In the genomic region with DNA sequence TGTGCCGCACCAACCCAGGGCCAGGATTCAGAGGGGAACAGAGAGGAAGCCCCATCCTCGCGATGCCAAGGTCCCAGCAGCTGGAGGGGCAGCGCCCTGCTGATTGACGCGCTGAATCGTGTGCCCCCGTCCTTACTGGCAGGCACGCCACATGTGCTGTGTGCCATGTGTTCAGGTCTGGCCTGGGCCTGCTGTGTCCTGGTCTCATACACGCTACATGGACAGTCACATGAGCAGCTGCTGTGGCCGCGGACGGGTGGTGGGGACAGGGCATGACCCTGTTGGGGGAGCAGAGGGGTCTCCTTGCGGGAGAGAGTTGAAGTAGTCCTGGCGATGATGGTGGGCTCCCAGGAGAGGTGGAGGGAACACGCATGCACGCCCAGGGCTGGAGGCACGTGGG, we compare ENCODE assay signal across 24 cellular contexts. TPM values are rescaled to one million over a fixed set of nuclear protein-coding genes. Genes with fewer than 3 reads are reported as not detected.
"Had no signal": no experiment of that assay in that cellular context is flagged by ENCODE, and none has a peak within 500 bp of the region (broad histone marks: within the 10 kb centered on the region; RNA-seq: fewer than 3 reads in every experiment).

No MANE protein-coding gene starts in this region.

- H3K9me3 ChIP-seq: breast epithelium, heart right ventricle, lower lobe of right lung, mucosa of descending colon, prostate gland, transverse colon, uterus had no signal

- ATAC-seq: left colon, WTC11 had no signal

- H3K27ac Mint-ChIP-seq: activated naive CD8-positive, alpha-beta T cell treated with anti-CD3 and anti-CD28 coated beads for 36 hours; neural progenitor cell had no signal

- H3K27ac ChIP-seq: breast epithelium, coronary artery, heart right ventricle, lower lobe of right lung, neural progenitor cell, prostate gland, transverse colon, uterus had no signal

- H3K36me3 ChIP-seq: breast epithelium, heart right ventricle, lower lobe of right lung, neural progenitor cell, prostate gland, transverse colon, uterus had no signal

- H3K9ac ChIP-seq: neural progenitor cell had no signal

- H3K4me2 ChIP-seq: neural progenitor cell had no signal

- H3K9me3 Mint-ChIP-seq: activated naive CD8-positive, alpha-beta T cell treated with anti-CD3 and anti-CD28 coated beads for 36 hours; WTC11 had no signal

- H3K4me1 ChIP-seq: breast epithelium, prostate gland, transverse colon, uterus had no signal

- H3K4me3 ChIP-seq: breast epithelium, coronary artery, heart right ventricle, mucosa of descending colon, neural progenitor cell, prostate gland, transverse colon, uterus had no signal

- H3K4me3 Mint-ChIP-seq: activated naive CD8-positive, alpha-beta T cell treated with anti-CD3 and anti-CD28 coated beads for 36 hours; neural progenitor cell; WTC11 had no signal

- H3K27me3 ChIP-seq: neural progenitor cell, uterus had no signal

- H3K36me3 Mint-ChIP-seq: activated naive CD8-positive, alpha-beta T cell treated with anti-CD3 and anti-CD28 coated beads for 36 hours; neural progenitor cell; WTC11 had no signal

- H3K4me1 Mint-ChIP-seq: WTC11 had no signal

- DNase-seq: activated CD4-positive, alpha-beta T cell treated with anti-CD3 and anti-CD28 coated beads for 4 hours; activated CD4-positive, alpha-beta T cell treated with anti-CD3 and anti-CD28 coated beads, Interleukin-2, amount 50 U/mL, for 48 hours; activated naive CD4-positive, alpha-beta T cell treated with Interleukin-2 at 50 U/mL for 16 hours; activated naive CD8-positive, alpha-beta T cell treated with anti-CD3 and anti-CD28 coated beads for 36 hours; activated T-cell treated with anti-CD3 and anti-CD28 coated beads, Interleukin-2, amount 50 U/mL, for 48 hours; amniotic stem cell; cerebellar nuclear complex; foreskin fibroblast; islet precursor cell; mesendoderm; stimulated activated CD4-positive, alpha-beta T cell treated with anti-CD3 and anti-CD28 coated beads, Interleukin-12 subunit alpha, Interleukin-12 subunit beta, amount 100 ng/mL, for 4 hours; T-helper 9 cell; transverse colon; uterus had no signal

- H2AFZ ChIP-seq: neural progenitor cell had no signal

RNA-seq across cellular contexts. Expression of a gene that starts 18.0 kb away (rescaled TPM):
- total RNA-seq: osteocyte had no signal
